In the genomic region with DNA sequence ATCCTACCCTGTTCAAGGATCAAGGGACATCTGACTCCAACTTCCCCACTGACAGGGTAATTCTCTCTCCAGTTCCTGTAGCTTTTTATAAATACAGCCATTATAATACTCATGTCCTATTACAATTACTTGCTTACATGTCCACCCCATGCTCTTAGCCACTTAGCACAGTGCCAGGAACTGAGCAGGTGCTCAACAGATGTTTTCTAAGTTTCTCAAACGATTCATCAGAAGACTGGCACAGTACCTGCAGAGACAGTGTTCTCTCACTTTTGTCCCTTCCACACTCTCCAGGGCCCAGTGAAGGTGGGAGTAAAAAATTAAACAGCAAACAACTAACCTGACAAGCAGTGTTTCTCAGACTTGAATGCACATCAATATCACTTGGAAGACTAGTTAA, we compare ENCODE assay signal across 8 cellular contexts. TPM values are rescaled to one million over a fixed set of nuclear protein-coding genes. Genes with fewer than 3 reads are reported as not detected.
DNase-seq lines count a peak whose midpoint lies in the region; ATAC-seq, FAIRE-seq and TF ChIP-seq lines count a peak whose summit lies in the region.
"Not testable (repeated sequence)": the region's sequence is repeated elsewhere in the genome, so short reads cannot be mapped to it uniquely, and the experiment has no call there.

No MANE protein-coding gene starts in this region.

- H3K36me3 ChIP-seq in CD8-positive, alpha-beta T cell (ENCODE audit: insufficient read depth, low read length); hepatocyte (replicated peaks; ENCODE audit: insufficient read depth, low read depth); subcutaneous abdominal adipose tissue (ENCODE audit: control insufficient read depth in 5 of 5, insufficient read depth in 5 of 5, low read length in 5 of 5): not testable (repeated sequence)
- H3K36me3 ChIP-seq in OCI-LY7 (ENCODE audit: insufficient read depth, low read length): peaks cover 30% of the 10 kb centered on the region
- peaks cover 35% of the 10 kb centered on the region; the same call in 2 of the 3 replicates for H3K36me3 ChIP-seq in K562 (ENCODE audit: control insufficient read depth, insufficient read depth, low read length)

- H3K4me1 Mint-ChIP-seq in CD8-positive, alpha-beta T cell (ENCODE audit: low read depth): peaks cover 75% of the 10 kb centered on the region
- H3K4me1 Mint-ChIP-seq in activated CD8-positive, alpha-beta T cell treated with anti-CD3 and anti-CD28 coated beads for 36 hours (ENCODE audit: low read depth): peaks cover 61% of the 10 kb centered on the region
- peaks cover 31% of the 10 kb centered on the region for H3K4me1 Mint-ChIP-seq in nephron progenitor cell

- H3K4me3 Mint-ChIP-seq in CD8-positive, alpha-beta T cell; activated CD8-positive, alpha-beta T cell treated with anti-CD3 and anti-CD28 coated beads for 36 hours; nephron progenitor cell: not testable (repeated sequence)

- H3K9me1 ChIP-seq in K562 (ENCODE audit: control insufficient read depth, insufficient read depth, low read length): not testable (repeated sequence)

- H4K20me1 ChIP-seq in OCI-LY7 (ENCODE audit: insufficient read depth, low read length) (peaks cover 23% of the 10 kb centered on the region; the same call in 1 of the 2 replicates), K562 (replicated peaks; ENCODE audit: control insufficient read depth, insufficient read depth, low read length) (peaks cover 15% of the 10 kb centered on the region), hepatocyte (ENCODE audit: insufficient read depth, poor library complexity, severe bottlenecking) (peaks cover 73% of the 10 kb centered on the region)

- not testable (repeated sequence) for TF ChIP-seq EP300 in K562 (IDR thresholded peaks at IDR 0.05; ENCODE audit: low read length)

- not testable (repeated sequence) for H3K27ac ChIP-seq in CD8-positive, alpha-beta T cell (ENCODE audit: low read depth, low read length); OCI-LY7 (ENCODE audit: low read depth, low read length, poor library complexity, severe bottlenecking); K562 (ENCODE audit: extremely low read depth, low read depth, low read length); hepatocyte
- H3K27ac ChIP-seq in subcutaneous abdominal adipose tissue (ENCODE audit: low read depth, low read length): peak overlapping the region; percentile 67

- H3K4me2 ChIP-seq in OCI-LY7 (ENCODE audit: low read length) (peak overlapping the region; percentile 41), hepatocyte (peak overlapping the region; percentile 76)
- not testable (repeated sequence) for H3K4me2 ChIP-seq in K562 (ENCODE audit: insufficient read depth, low read length)

- H3K9me2 ChIP-seq in OCI-LY7 (ENCODE audit: insufficient read depth, low read length); hepatocyte (replicated peaks; ENCODE audit: insufficient read depth): not testable (repeated sequence)

- FAIRE-seq in K562 (lab: Jason Lieb, UNC): not testable (repeated sequence)

- peaks cover 37% of the 10 kb centered on the region for H3K4me1 ChIP-seq in CD8-positive, alpha-beta T cell (ENCODE audit: insufficient read depth, low read length)
- H3K4me1 ChIP-seq in OCI-LY7 (ENCODE audit: insufficient read depth, low read length, poor library complexity, severe bottlenecking) (peaks cover 36% of the 10 kb centered on the region), K562 (replicated peaks in 1 of 2; ENCODE audit: control insufficient read depth in 2 of 2, insufficient read depth in 2 of 2, low read length in 2 of 2) (peaks cover 16 to 22% of the 10 kb centered on the region in 2 experiments), hepatocyte (ENCODE audit: insufficient read depth) (peaks cover 14% of the 10 kb centered on the region), subcutaneous abdominal adipose tissue (ENCODE audit: control insufficient read depth in 5 of 5, insufficient read depth in 5 of 5, low read length in 5 of 5) (peaks cover 1 to 52% (median 44%) of the 10 kb centered on the region in 5 donors)

- TF ChIP-seq POLR2A in K562 (conservative IDR thresholded peaks at IDR 0.05): not testable (repeated sequence)

- intact Hi-C loops in CD8-positive, alpha-beta T cell (cut with DNase I, micrococcal nuclease): loop anchor here in 1 of 2 experiments (2.0 kb wide), 1 partner anchor 114 kb away; no protein-coding TSS in a partner anchor
- intact Hi-C loops in OCI-LY7 (cut with micrococcal nuclease; ENCODE audit: unreplicated experiment); activated CD8-positive, alpha-beta T cell treated with anti-CD3 and anti-CD28 coated beads for 36 hours (cut with micrococcal nuclease); K562 (cut with micrococcal nuclease): not testable (repeated sequence)

- H3K9me3 ChIP-seq in CD8-positive, alpha-beta T cell (ENCODE audit: low read length); OCI-LY7 (ENCODE audit: low read length); K562 (replicated peaks; ENCODE audit: control insufficient read depth, insufficient read depth, low read depth, low read length); hepatocyte (ENCODE audit: low read depth); subcutaneous abdominal adipose tissue (ENCODE audit: control insufficient read depth in 5 of 5, low read length in 5 of 5): not testable (repeated sequence)

- not testable (repeated sequence) for H3K4me3 ChIP-seq in CD8-positive, alpha-beta T cell (ENCODE audit: low read depth, low read length); OCI-LY7 (ENCODE audit: low read depth, low read length, poor library complexity, severe bottlenecking); K562; hepatocyte; subcutaneous abdominal adipose tissue (ENCODE audit: low read depth in 1 of 5, low read length in 5 of 5)

- BruUV-seq in OCI-LY7 (replicated peaks; lab: Mats Ljungman, UMichigan): not testable (repeated sequence)
- TSS peak; percentile 8 for BruUV-seq in K562 (replicated peaks; lab: Mats Ljungman, UMichigan)

- 0% methylated on average over 1 of the region's 1 CpG for WGBS in K562 (ENCODE audit: insufficient coverage, low coverage, missing lambda C conversion rate)
- 59% methylated on average over 1 of the region's 1 CpG for WGBS in hepatocyte (ENCODE audit: low lambda C conversion rate, missing lambda C conversion rate)

- in situ Hi-C loops in K562 (cut with MboI): not testable (repeated sequence)

- H3K79me2 ChIP-seq in OCI-LY7 (ENCODE audit: insufficient read depth, low read depth, low read length) (peaks cover 88% of the 10 kb centered on the region), K562 (ENCODE audit: control insufficient read depth, insufficient read depth, low read length) (peaks cover 86% of the 10 kb centered on the region), hepatocyte (peaks cover 88% of the 10 kb centered on the region)

- CTCF ChIA-PET in CD8-positive, alpha-beta T cell (lab: Charles Lee); OCI-LY7 (lab: Charles Lee; ENCODE audit: unreplicated experiment); activated CD8-positive, alpha-beta T cell treated with anti-CD3 and anti-CD28 coated beads for 36 hours (lab: Charles Lee); K562 (lab: Yijun Ruan, JAX; ENCODE audit: low intra/inter-chr PET ratio): not testable (repeated sequence)

- not testable (repeated sequence) for H3K27me3 ChIP-seq in CD8-positive, alpha-beta T cell (ENCODE audit: insufficient read depth, low read length); K562 (ENCODE audit: control insufficient read depth in 2 of 2, insufficient read depth in 2 of 2, low read length in 2 of 2); hepatocyte; subcutaneous abdominal adipose tissue (ENCODE audit: control insufficient read depth in 5 of 5, insufficient read depth in 4 of 5, low read length in 5 of 5)

- H3K36me3 Mint-ChIP-seq in CD8-positive, alpha-beta T cell: peaks cover 33% of the 10 kb centered on the region
- peaks cover 20% of the 10 kb centered on the region for H3K36me3 Mint-ChIP-seq in activated CD8-positive, alpha-beta T cell treated with anti-CD3 and anti-CD28 coated beads for 36 hours (ENCODE audit: low read depth)
- peaks cover 25% of the 10 kb centered on the region for H3K36me3 Mint-ChIP-seq in nephron progenitor cell (ENCODE audit: low read depth)

- peak overlapping the region; percentile 42 for H3K27ac Mint-ChIP-seq in CD8-positive, alpha-beta T cell
- peak overlapping the region; percentile 1 for H3K27ac Mint-ChIP-seq in activated CD8-positive, alpha-beta T cell treated with anti-CD3 and anti-CD28 coated beads for 36 hours
- H3K27ac Mint-ChIP-seq in nephron progenitor cell: peak overlapping the region; percentile 52

- not testable (repeated sequence) for TF ChIP-seq CTCF in CD8-positive, alpha-beta T cell (IDR thresholded peaks at IDR 0.05); OCI-LY7 (conservative IDR thresholded peaks at IDR 0.05; ENCODE audit: low read length); activated CD8-positive, alpha-beta T cell treated with anti-CD3 and anti-CD28 coated beads for 36 hours (IDR thresholded peaks at IDR 0.05); K562 (IDR thresholded peaks at IDR 0.05 in 2 of 3, conservative IDR thresholded peaks at IDR 0.05 in 1 of 3; ENCODE audit: insufficient read depth in 2 of 3, low read depth in 1 of 3, low read length in 3 of 3); hepatocyte (IDR thresholded peaks at IDR 0.05; ENCODE audit: poor library complexity); nephron progenitor cell (IDR thresholded peaks at IDR 0.05)

- DNase-seq in CD8-positive, alpha-beta T cell; OCI-LY7 (ENCODE audit: low spot score); activated CD8-positive, alpha-beta T cell treated with anti-CD3 and anti-CD28 coated beads for 36 hours; K562 (ENCODE audit: extremely low read depth in 1 of 4, low spot score in 3 of 4); hepatocyte (ENCODE audit: low spot score); nephron progenitor cell: not testable (repeated sequence)
- DNase-seq in LHCN-M2 (ENCODE audit: low read depth): peak; percentile 12

- not testable (repeated sequence) for H3K27me3 Mint-ChIP-seq in CD8-positive, alpha-beta T cell (ENCODE audit: low read depth); activated CD8-positive, alpha-beta T cell treated with anti-CD3 and anti-CD28 coated beads for 36 hours; nephron progenitor cell (ENCODE audit: low read depth, poor library complexity)

- POLR2A ChIA-PET in CD8-positive, alpha-beta T cell (lab: Charles Lee); activated CD8-positive, alpha-beta T cell treated with anti-CD3 and anti-CD28 coated beads for 36 hours (lab: Charles Lee): not testable (repeated sequence)
- POLR2A ChIA-PET in OCI-LY7 (lab: Charles Lee) (interaction anchor here (0.6 kb wide), 2 partner anchors 17 to 42 kb away, joined by 3 read pairs; no protein-coding TSS in a partner anchor), K562 (lab: Yijun Ruan, JAX) (interaction anchor here (0.9 kb wide), 1 partner anchor 18 kb away, joined by 3 read pairs; no protein-coding TSS in a partner anchor)

- not testable (repeated sequence) for TF ChIP-seq RAD21 in K562 (CRISPR knock-in tag; conservative IDR thresholded peaks at IDR 0.05 in 1 of 2, IDR thresholded peaks at IDR 0.05 in 1 of 2)

- not testable (repeated sequence) for H3K9ac ChIP-seq in K562 (ENCODE audit: insufficient read depth in 1 of 2, low read depth in 2 of 2, low read length in 2 of 2); subcutaneous abdominal adipose tissue (ENCODE audit: low read length in 5 of 5)

- H3K9me3 Mint-ChIP-seq in CD8-positive, alpha-beta T cell; activated CD8-positive, alpha-beta T cell treated with anti-CD3 and anti-CD28 coated beads for 36 hours; nephron progenitor cell: not testable (repeated sequence)

- not testable (repeated sequence) for ATAC-seq in CD8-positive, alpha-beta T cell; activated CD8-positive, alpha-beta T cell treated with anti-CD3 and anti-CD28 coated beads for 36 hours; K562

- not testable (repeated sequence) for H2AFZ ChIP-seq in OCI-LY7 (ENCODE audit: low read length); K562 (ENCODE audit: low read depth, low read length); hepatocyte

RNA-seq across cellular contexts. Expression of gene KCTD7, which starts 39.8 kb away (rescaled TPM):
- 10 to 100 TPM; 12.9 to 13.2 TPM for total RNA-seq in CD8-positive, alpha-beta T cell
- total RNA-seq in LHCN-M2 (2014; rRNA removed) (9.1 and 11.3 TPM in 2 replicates), OCI-LY7 (2022) (41.8 and 43.3 TPM in 2 replicates), K562 (2014; rRNA removed) (5.0 and 10.3 TPM in 2 replicates), K562 (2014; rRNA removed; fragmentation: Illumina TruSeq; extraction: Trizol) (9.0 and 9.6 TPM in 2 replicates), K562 (2015; rRNA removed; fragmentation: Illumina TruSeq; extraction: Trizol) (7.6 and 8.2 TPM in 2 replicates), K562 (2021) (11.4 and 12.3 TPM in 2 replicates), hepatocyte (9.4 and 15.9 TPM in 2 replicates)
- 10.4 TPM for polyA plus RNA-seq in LHCN-M2 (2012)
- total RNA-seq in OCI-LY7 (2014; rRNA removed; shearing (Covaris generic)): 32.9 and 40.5 TPM in 2 replicates
- 1 to 10 TPM; 4.8 to 5.4 TPM for total RNA-seq in activated CD8-positive, alpha-beta T cell treated with anti-CD3 and anti-CD28 coated beads for 36 hours
- total RNA-seq in K562 (2011; cell fraction: chromatin; rRNA removed; ENCODE audit: low replicate concordance): 25.1 and 37.5 TPM in 2 replicates
- total RNA-seq in K562 (2011; cell fraction: nucleolus; rRNA removed): 22.6 and 24.3 TPM in 2 replicates
- 26.7 and 37.0 TPM in 2 replicates for total RNA-seq in K562 (2011; cell fraction: nucleoplasm; rRNA removed)
- polyA plus RNA-seq in K562 (2011; rRNA removed) (23.6 and 26.0 TPM in 2 replicates), K562 (2014; fragmentation: Illumina TruSeq; extraction: Trizol) (10.6 and 11.8 TPM in 2 replicates), K562 (2014; fragmentation: Nextera tagmentation; extraction: Ambion mirVana) (1 to 10 TPM; 1.5 to 1.7 TPM), K562 (2014; rRNA removed) (10.1 and 11.7 TPM in 2 replicates), hepatocyte (6.9 and 7.2 TPM in 2 replicates)
- polyA plus RNA-seq in K562 (2011; cell fraction: cytosol; rRNA removed): 25.6 and 33.4 TPM in 2 replicates
- polyA plus RNA-seq in K562 (2011; cell fraction: nucleus; rRNA removed): 46.8 and 68.8 TPM in 2 replicates
- polyA plus RNA-seq in K562 (2012): 7.9 and 17.0 TPM in 2 replicates
- 10.4 and 17.3 TPM in 2 replicates for polyA minus RNA-seq in K562 (2011; rRNA and poly(A)+ RNA removed)
- polyA minus RNA-seq in K562 (2011; cell fraction: cytosol; rRNA and poly(A)+ RNA removed): 7.6 and 9.8 TPM in 2 replicates
- 10.2 and 12.0 TPM in 2 replicates for polyA minus RNA-seq in K562 (2011; cell fraction: nucleus; rRNA and poly(A)+ RNA removed)

Comparison
In these comparisons a context has a peak if more than half of its experiments do, and no peak if none do; other contexts are left out.
1. H3K27ac Mint-ChIP-seq: peak in every context shown above with its lines; median percentile 52 in nephron progenitor cell; 42 in CD8-positive, alpha-beta T cell; 1 in activated CD8-positive, alpha-beta T cell treated with anti-CD3 and anti-CD28 coated beads for 36 hours.